18 cellular contexts compared by ENCODE assay signal in genomic region chr4:17029964-17030363, GRCh38.
A peak's percentile ranks its signal among the peaks of the same experiment; 100 is the strongest.
DNase-seq lines count a peak whose midpoint lies in the region; ATAC-seq and TF ChIP-seq lines count a peak whose summit lies in the region.
"Had no signal": no experiment of that assay in that cellular context is flagged by ENCODE, and none has a peak within 500 bp of the region (broad histone marks: within the 10 kb centered on the region; RNA-seq: fewer than 3 reads in every experiment).

No MANE protein-coding gene starts in this region.

- H3K9me3 ChIP-seq in AG04450 (ENCODE audit: control insufficient read depth, insufficient read depth, low read length) = no peaks in the 10 kb centered on the region
- no peaks in the 10 kb centered on the region for H3K9me3 ChIP-seq in mesenchymal stem cell (ENCODE audit: control insufficient read depth, low read length)

- WGBS in mesenchymal stem cell = 82% methylated on average over 2 of the region's 2 CpGs

- no peak overlapping the region for H2AFZ ChIP-seq in mesenchymal stem cell (ENCODE audit: low read depth, low read length)

- H2BK120ac ChIP-seq in mesenchymal stem cell (ENCODE audit: low read depth, low read length) = no peak overlapping the region

- H3K23ac ChIP-seq in mesenchymal stem cell (ENCODE audit: low read length in 2 of 2) = no peak overlapping the region

- H3K27ac ChIP-seq in AG04450 (ENCODE audit: low read depth, low read length) = peak overlapping the region; percentile 85
- H3K27ac ChIP-seq in epithelial cell of prostate = peak overlapping the region; percentile 82
- H3K27ac ChIP-seq in mesenchymal stem cell (ENCODE audit: low read length, poor library complexity, severe bottlenecking) = no peak overlapping the region
- H3K27ac ChIP-seq: SK-N-MC had no signal

- DNase-seq in AG04450 (ENCODE audit: low read depth, low spot score) (no peak), RPMI7951 (ENCODE audit: low read depth) (peak; percentile 21), epithelial cell of prostate (ENCODE audit: low read depth, low spot score) (no peak), mesenchymal stem cell (peak; percentile 21), HK-2 (ENCODE audit: unreplicated experiment) (no peak), SKM-1 treated with dmso at 0.1 percent for 144 hours (lab: John Stamatoyannopoulos, UW; ENCODE audit: unreplicated experiment) (no peak)
- DNase-seq: ACHN; CD4-positive, alpha-beta T cell; DMS79 treated with DMSO at 0.1 percent for 48 hours; H7; Kasumi-1; NCI-H1417 treated with DMSO at 0.1 percent for 48 hours; NCI-H2029; NCI-H2171 treated with DMSO at 0.1 percent for 48 hours; NCI-H510A treated with DMSO at 0.1 percent for 48 hours had no signal

- H3K18ac ChIP-seq in mesenchymal stem cell (ENCODE audit: low read depth in 1 of 2, low read length in 2 of 2) = peak overlapping the region in 1 of 2 experiments; percentile 24

- POLR2A ChIA-PET in AG04450 (lab: Yijun Ruan, JAX) = interaction anchor here (1.2 kb wide), 1 partner anchor 31 kb away, joined by 3 read pairs; no protein-coding TSS in a partner anchor

- H3K36me3 ChIP-seq in mesenchymal stem cell (ENCODE audit: control insufficient read depth in 1 of 2, insufficient read depth in 2 of 2, low read depth in 1 of 2, low read length in 2 of 2) = no peaks in the 10 kb centered on the region

- no peaks in the 10 kb centered on the region for H3K4me1 ChIP-seq in mesenchymal stem cell (ENCODE audit: control insufficient read depth, insufficient read depth, low read depth, low read length)

- no peaks in the 10 kb centered on the region for H3K79me1 ChIP-seq in mesenchymal stem cell (replicated peaks; ENCODE audit: low read length, poor library complexity, severe bottlenecking)

- no peak overlapping the region for H3K4ac ChIP-seq in mesenchymal stem cell (ENCODE audit: low read depth in 1 of 2, low read length in 2 of 2)

- no peaks in the 10 kb centered on the region for H3K27me3 ChIP-seq in AG04450 (ENCODE audit: control insufficient read depth, insufficient read depth, low read length)
- H3K27me3 ChIP-seq in mesenchymal stem cell (ENCODE audit: control insufficient read depth in 1 of 2, insufficient read depth in 1 of 2, low read length in 2 of 2) = no peaks in the 10 kb centered on the region

- H3K4me3 ChIP-seq in AG04450 (ENCODE audit: low read depth, low read length) (no peak overlapping the region), mesenchymal stem cell (ENCODE audit: insufficient read depth in 1 of 2, low read depth in 1 of 2, low read length in 2 of 2) (no peak overlapping the region)
- H3K4me3 ChIP-seq: SK-N-MC had no signal

- no peak overlapping the region for H2BK12ac ChIP-seq in mesenchymal stem cell (ENCODE audit: low read length in 2 of 2)

- no peak overlapping the region for H3K4me2 ChIP-seq in mesenchymal stem cell (ENCODE audit: low read length, poor library complexity, severe bottlenecking)

- H2BK15ac ChIP-seq in mesenchymal stem cell (ENCODE audit: low read depth, poor library complexity, severe bottlenecking) = no peak overlapping the region

- H4K8ac ChIP-seq in mesenchymal stem cell (ENCODE audit: low read length) = no peak overlapping the region

- no peak overlapping the region for H2AK5ac ChIP-seq in mesenchymal stem cell (ENCODE audit: low read length, severe bottlenecking)

- CTCF ChIA-PET in AG04450 (lab: Charles Lee) = interaction anchor here (0.7 kb wide), 1 partner anchor 238 kb away, joined by 3 read pairs; no protein-coding TSS in a partner anchor

- no peak overlapping the region for H2BK5ac ChIP-seq in mesenchymal stem cell (ENCODE audit: low read depth, low read length, poor library complexity, severe bottlenecking)

- H3K14ac ChIP-seq in mesenchymal stem cell (ENCODE audit: low read length in 2 of 2) = no peak overlapping the region

- H4K91ac ChIP-seq in mesenchymal stem cell (ENCODE audit: low read length) = no peak overlapping the region

- peak overlapping the region; percentile 13 for H3K9ac ChIP-seq in mesenchymal stem cell (ENCODE audit: low read length)

- TF ChIP-seq CTCF in AG04450 (IDR thresholded peaks at IDR 0.05; ENCODE audit: low read depth, low read length) = no peak

- ATAC-seq in GM18868 (IDR thresholded peaks at IDR 0.05; ENCODE audit: unreplicated experiment) = no peak
- no peak for ATAC-seq in GM21576 (IDR thresholded peaks at IDR 0.05; ENCODE audit: unreplicated experiment)

Comparison
In these comparisons a context has a peak if more than half of its experiments do, and no peak if none do; other contexts are left out.
1. DNase-seq: peak in RPMI7951 (single experiment) and mesenchymal stem cell (single experiment); none in AG04450 (single experiment), epithelial cell of prostate (single experiment), HK-2 (single experiment) and SKM-1 treated with dmso at 0.1 percent for 144 hours (single experiment).